In genomic region chr7:100397336-100398081, GRCh38 we compare ENCODE assay signal across 1 cellular context.
TF ChIP-seq lines count a peak whose summit lies in the region.

No MANE protein-coding gene starts in this region.

TF ChIP-seq in GM23338, 12 proteins besides CTCF, POLR2A, EP300 and RAD21:
- TF ChIP-seq JUNB (IDR thresholded peaks at IDR 0.05; ENCODE audit: unreplicated experiment) (no peak), CREB1 (CRISPR knock-in tag; IDR thresholded peaks at IDR 0.05; ENCODE audit: low read depth) (no peak), ZNF331 (CRISPR knock-in tag; IDR thresholded peaks at IDR 0.05; ENCODE audit: low read depth) (no peak), REST (IDR thresholded peaks at IDR 0.05; ENCODE audit: unreplicated experiment) (no peak), EZH2 (IDR thresholded peaks at IDR 0.05; ENCODE audit: low read depth, unreplicated experiment) (no peak), EZH2phosphoT487 (IDR thresholded peaks at IDR 0.05; ENCODE audit: unreplicated experiment) (no peak), ZNF114 (CRISPR knock-in tag; IDR thresholded peaks at IDR 0.05) (no peak), STAT1 (IDR thresholded peaks at IDR 0.05; ENCODE audit: unreplicated experiment) (no peak), NANOG (IDR thresholded peaks at IDR 0.05; ENCODE audit: borderline replicate concordance) (no peak), ZNF462 (CRISPR knock-in tag; IDR thresholded peaks at IDR 0.05) (no peak), POLR2AphosphoS5 (IDR thresholded peaks at IDR 0.05; ENCODE audit: low read depth) (no peak), ETS1 (IDR thresholded peaks at IDR 0.05) (no peak)
TF ChIP-seq in GM23338: peak in this region for 0.
